In genomic region chr1:31764307-31765040, GRCh38 we compare ENCODE assay signal across 1 cellular context.
A peak's percentile ranks its signal among the peaks of the same experiment; 100 is the strongest.
TF ChIP-seq lines count a peak whose summit lies in the region.

A gene with protein sequence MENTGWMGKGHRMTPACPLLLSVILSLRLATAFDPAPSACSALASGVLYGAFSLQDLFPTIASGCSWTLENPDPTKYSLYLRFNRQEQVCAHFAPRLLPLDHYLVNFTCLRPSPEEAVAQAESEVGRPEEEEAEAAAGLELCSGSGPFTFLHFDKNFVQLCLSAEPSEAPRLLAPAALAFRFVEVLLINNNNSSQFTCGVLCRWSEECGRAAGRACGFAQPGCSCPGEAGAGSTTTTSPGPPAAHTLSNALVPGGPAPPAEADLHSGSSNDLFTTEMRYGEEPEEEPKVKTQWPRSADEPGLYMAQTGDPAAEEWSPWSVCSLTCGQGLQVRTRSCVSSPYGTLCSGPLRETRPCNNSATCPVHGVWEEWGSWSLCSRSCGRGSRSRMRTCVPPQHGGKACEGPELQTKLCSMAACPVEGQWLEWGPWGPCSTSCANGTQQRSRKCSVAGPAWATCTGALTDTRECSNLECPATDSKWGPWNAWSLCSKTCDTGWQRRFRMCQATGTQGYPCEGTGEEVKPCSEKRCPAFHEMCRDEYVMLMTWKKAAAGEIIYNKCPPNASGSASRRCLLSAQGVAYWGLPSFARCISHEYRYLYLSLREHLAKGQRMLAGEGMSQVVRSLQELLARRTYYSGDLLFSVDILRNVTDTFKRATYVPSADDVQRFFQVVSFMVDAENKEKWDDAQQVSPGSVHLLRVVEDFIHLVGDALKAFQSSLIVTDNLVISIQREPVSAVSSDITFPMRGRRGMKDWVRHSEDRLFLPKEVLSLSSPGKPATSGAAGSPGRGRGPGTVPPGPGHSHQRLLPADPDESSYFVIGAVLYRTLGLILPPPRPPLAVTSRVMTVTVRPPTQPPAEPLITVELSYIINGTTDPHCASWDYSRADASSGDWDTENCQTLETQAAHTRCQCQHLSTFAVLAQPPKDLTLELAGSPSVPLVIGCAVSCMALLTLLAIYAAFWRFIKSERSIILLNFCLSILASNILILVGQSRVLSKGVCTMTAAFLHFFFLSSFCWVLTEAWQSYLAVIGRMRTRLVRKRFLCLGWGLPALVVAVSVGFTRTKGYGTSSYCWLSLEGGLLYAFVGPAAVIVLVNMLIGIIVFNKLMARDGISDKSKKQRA (N-terminal part only) (minus strand): TSS chr1:31764340. CDS start chr1:31757221, 7,119 bp downstream.

TF ChIP-seq in HepG2, 621 proteins besides CTCF, POLR2A, EP300 and RAD21 (continued from another document):
- TF ChIP-seq, protein P1, sequence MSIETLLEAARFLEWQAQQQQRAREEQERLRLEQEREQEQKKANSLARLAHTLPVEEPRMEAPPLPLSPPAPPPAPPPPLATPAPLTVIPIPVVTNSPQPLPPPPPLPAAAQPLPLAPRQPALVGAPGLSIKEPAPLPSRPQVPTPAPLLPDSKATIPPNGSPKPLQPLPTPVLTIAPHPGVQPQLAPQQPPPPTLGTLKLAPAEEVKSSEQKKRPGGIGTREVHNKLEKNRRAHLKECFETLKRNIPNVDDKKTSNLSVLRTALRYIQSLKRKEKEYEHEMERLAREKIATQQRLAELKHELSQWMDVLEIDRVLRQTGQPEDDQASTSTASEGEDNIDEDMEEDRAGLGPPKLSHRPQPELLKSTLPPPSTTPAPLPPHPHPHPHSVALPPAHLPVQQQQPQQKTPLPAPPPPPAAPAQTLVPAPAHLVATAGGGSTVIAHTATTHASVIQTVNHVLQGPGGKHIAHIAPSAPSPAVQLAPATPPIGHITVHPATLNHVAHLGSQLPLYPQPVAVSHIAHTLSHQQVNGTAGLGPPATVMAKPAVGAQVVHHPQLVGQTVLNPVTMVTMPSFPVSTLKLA (IDR thresholded peaks at IDR 0.05): peak; percentile 30; the same call in 1 of the 2 replicates
